20 cellular contexts compared by ENCODE assay signal in genomic region chr7:35773994-35774393, GRCh38. TPM values are rescaled to one million over a fixed set of nuclear protein-coding genes. Genes with fewer than 3 reads are reported as not detected.
DNase-seq lines count a peak whose midpoint lies in the region; ATAC-seq, FAIRE-seq and TF ChIP-seq lines count a peak whose summit lies in the region.
"Had no signal": no experiment of that assay in that cellular context is flagged by ENCODE, and none has a peak within 500 bp of the region (broad histone marks: within the 10 kb centered on the region; RNA-seq: fewer than 3 reads in every experiment).

No MANE protein-coding gene starts in this region.

- no peaks in the 10 kb centered on the region for H3K4me1 ChIP-seq in A549

- TF ChIP-seq EP300 in A549 (IDR thresholded peaks at IDR 0.05) = no peak

- DNase-seq in A549 (ENCODE audit: low read depth in 1 of 2, low spot score in 1 of 2) = no peak
- DNase-seq in RCC 7860 (ENCODE audit: low spot score) = no peak
- DNase-seq in frontal cortex (ENCODE audit: low spot score in 2 of 2) = no peak
- DNase-seq in substantia nigra (lab: John Stamatoyannopoulos, UW) = no peak
- no peak for DNase-seq in NCI-H2107 (lab: John Stamatoyannopoulos, UW)
- DNase-seq in NCI-H2227 treated with DMSO at 0.1 percent for 48 hours (lab: John Stamatoyannopoulos, UW) = no peak
- DNase-seq: 8988T; C1 segment of cervical spinal cord; Calu3; CD4-positive, alpha-beta memory T cell; COR-L47; DMS53; DMS79 treated with DMSO at 0.1 percent for 48 hours; GF-D8; H9 had no signal

- CTCF ChIA-PET in A549 (lab: Yijun Ruan, JAX) = interaction anchor here (1.0 kb wide), 1 partner anchor 28 kb away, joined by 3 read pairs; no protein-coding TSS in a partner anchor

- no peak for TF ChIP-seq POLR2A in A549 (IDR thresholded peaks at IDR 0.05; ENCODE audit: low read length)

- H3K27ac ChIP-seq in A549 (no peak overlapping the region), substantia nigra (ENCODE audit: low read depth, low read length, poor library complexity, severe bottlenecking) (peak overlapping the region; percentile 94)

- POLR2A ChIA-PET in A549 (lab: Yijun Ruan, JAX) = no interaction called here

- no peak for FAIRE-seq in A549 (lab: Jason Lieb, UNC)
- FAIRE-seq in RCC 7860 (lab: Jason Lieb, UNC) = peak; percentile 14
- peak; percentile 54 for FAIRE-seq in frontal cortex (lab: Jason Lieb, UNC)
- FAIRE-seq: GM12891, GM18507 had no signal

- no peak for TF ChIP-seq RAD21 in A549 (conservative IDR thresholded peaks at IDR 0.05 in 1 of 2, IDR thresholded peaks at IDR 0.05 in 1 of 2)

- H3K4me2 ChIP-seq in A549 = no peak overlapping the region
- H3K4me2 ChIP-seq: GM23338 had no signal

- no peak overlapping the region for H3K4me3 ChIP-seq in A549
- H3K4me3 ChIP-seq: GM23338 had no signal

- 46% methylated on average over 3 of the region's 3 CpGs for WGBS in A549 (ENCODE audit: missing lambda C conversion rate)

- no peaks in the 10 kb centered on the region for H3K9me3 ChIP-seq in A549

- TF ChIP-seq CTCF in A549 (IDR thresholded peaks at IDR 0.05) = no peak

- ATAC-seq in A549 (no peak), HG03196 (IDR thresholded peaks at IDR 0.05; ENCODE audit: unreplicated experiment) (no peak)
- ATAC-seq: GM23338, HCT116 had no signal

TF ChIP-seq in A549, 52 proteins besides CTCF, POLR2A, EP300 and RAD21:
- peak; percentile 80 for TF ChIP-seq MAFK (IDR thresholded peaks at IDR 0.05; ENCODE audit: partially characterized antibody)
- TF ChIP-seq NPAS2 (CRISPR knock-in tag; IDR thresholded peaks at IDR 0.05; ENCODE audit: borderline replicate concordance) = no peak
- TF ChIP-seq POLR2AphosphoS2 (conservative IDR thresholded peaks at IDR 0.05; ENCODE audit: low read length) = no peak
- TF ChIP-seq CHD2 (IDR thresholded peaks at IDR 0.05; ENCODE audit: low read length, partially characterized antibody) = no peak
- TF ChIP-seq, protein P1, sequence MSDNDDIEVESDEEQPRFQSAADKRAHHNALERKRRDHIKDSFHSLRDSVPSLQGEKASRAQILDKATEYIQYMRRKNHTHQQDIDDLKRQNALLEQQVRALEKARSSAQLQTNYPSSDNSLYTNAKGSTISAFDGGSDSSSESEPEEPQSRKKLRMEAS (IDR thresholded peaks at IDR 0.05) = no peak
- no peak for TF ChIP-seq E2F6 (IDR thresholded peaks at IDR 0.05; ENCODE audit: borderline replicate concordance, low read depth)
- TF ChIP-seq, protein P2, sequence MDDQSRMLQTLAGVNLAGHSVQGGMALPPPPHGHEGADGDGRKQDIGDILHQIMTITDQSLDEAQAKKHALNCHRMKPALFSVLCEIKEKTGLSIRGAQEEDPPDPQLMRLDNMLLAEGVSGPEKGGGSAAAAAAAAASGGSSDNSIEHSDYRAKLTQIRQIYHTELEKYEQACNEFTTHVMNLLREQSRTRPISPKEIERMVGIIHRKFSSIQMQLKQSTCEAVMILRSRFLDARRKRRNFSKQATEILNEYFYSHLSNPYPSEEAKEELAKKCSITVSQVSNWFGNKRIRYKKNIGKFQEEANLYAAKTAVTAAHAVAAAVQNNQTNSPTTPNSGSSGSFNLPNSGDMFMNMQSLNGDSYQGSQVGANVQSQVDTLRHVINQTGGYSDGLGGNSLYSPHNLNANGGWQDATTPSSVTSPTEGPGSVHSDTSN (IDR thresholded peaks at IDR 0.05) = no peak
- no peak for TF ChIP-seq KDM1A (IDR thresholded peaks at IDR 0.05; ENCODE audit: low read depth)

RNA-seq across cellular contexts. Expression of gene SEPTIN7, which starts 26.9 kb away (rescaled TPM):
- polyA plus RNA-seq in A549 (2011; rRNA removed) (280 and 385 TPM in 2 replicates), A549 (2017; fragmentation: RNase III; extraction: RNeasy Plus Mini Kit Qiagen cat#74134 plus additional on column Dnase treatment) (274 to 290 TPM (median 282 TPM) in 3 replicates)
- 62.4 and 71.1 TPM in 2 replicates for polyA plus RNA-seq in A549 (2012; cell fraction: cytosol; rRNA removed)
- 27.2 and 41.2 TPM in 2 replicates for polyA plus RNA-seq in A549 (2012; cell fraction: nucleus; rRNA removed)
- polyA minus RNA-seq in A549 (2011; rRNA and poly(A)+ RNA removed) = 61.1 and 65.5 TPM in 2 replicates
- 271 TPM for total RNA-seq in frontal cortex
